ENCODE assay signal across 8 cellular contexts in the genomic region with DNA sequence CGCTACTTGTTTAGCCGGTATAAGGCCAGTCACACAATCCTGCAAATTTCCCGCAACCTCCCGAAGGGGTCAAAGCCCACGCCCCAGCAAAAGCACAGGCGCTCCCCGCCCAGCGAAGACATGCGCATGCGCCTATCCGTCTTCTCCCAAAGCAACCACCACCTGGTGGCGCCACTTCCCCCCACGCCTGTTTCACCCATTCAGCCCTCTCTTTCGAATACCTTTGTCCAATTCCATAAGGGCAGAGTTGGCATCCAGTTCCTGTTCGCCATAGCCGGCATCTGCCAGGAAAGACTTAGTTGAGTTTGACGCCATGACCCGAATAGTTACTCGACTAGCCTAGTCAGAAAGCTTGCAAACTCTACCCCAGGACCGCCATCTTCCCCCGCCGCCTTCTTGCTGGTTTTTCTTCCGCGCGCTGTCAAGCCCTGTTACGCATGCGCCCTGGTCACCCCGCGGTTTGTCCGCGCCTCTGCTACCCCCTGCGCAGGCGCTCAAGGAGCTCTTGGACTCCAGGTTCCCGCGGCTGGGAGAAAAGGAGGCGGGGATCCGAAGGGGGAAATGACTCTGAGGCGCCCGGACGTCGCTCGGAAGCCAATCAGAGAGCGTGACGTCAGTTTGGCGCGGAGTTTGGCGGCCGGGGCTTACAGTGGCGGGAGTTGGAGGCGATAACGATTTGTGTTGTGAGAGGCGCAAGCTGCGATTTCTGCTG. TPM values are rescaled to one million over a fixed set of nuclear protein-coding genes. Genes with fewer than 3 reads are reported as not detected.
DNase-seq lines count a peak whose midpoint lies in the region; ATAC-seq and TF ChIP-seq lines count a peak whose summit lies in the region.

A gene with protein sequence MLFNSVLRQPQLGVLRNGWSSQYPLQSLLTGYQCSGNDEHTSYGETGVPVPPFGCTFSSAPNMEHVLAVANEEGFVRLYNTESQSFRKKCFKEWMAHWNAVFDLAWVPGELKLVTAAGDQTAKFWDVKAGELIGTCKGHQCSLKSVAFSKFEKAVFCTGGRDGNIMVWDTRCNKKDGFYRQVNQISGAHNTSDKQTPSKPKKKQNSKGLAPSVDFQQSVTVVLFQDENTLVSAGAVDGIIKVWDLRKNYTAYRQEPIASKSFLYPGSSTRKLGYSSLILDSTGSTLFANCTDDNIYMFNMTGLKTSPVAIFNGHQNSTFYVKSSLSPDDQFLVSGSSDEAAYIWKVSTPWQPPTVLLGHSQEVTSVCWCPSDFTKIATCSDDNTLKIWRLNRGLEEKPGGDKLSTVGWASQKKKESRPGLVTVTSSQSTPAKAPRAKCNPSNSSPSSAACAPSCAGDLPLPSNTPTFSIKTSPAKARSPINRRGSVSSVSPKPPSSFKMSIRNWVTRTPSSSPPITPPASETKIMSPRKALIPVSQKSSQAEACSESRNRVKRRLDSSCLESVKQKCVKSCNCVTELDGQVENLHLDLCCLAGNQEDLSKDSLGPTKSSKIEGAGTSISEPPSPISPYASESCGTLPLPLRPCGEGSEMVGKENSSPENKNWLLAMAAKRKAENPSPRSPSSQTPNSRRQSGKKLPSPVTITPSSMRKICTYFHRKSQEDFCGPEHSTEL (plus strand): TSS at position 626 of the 712 bp plus-strand sequence. CDS start 143 bp downstream, outside the sequence.
A gene with protein sequence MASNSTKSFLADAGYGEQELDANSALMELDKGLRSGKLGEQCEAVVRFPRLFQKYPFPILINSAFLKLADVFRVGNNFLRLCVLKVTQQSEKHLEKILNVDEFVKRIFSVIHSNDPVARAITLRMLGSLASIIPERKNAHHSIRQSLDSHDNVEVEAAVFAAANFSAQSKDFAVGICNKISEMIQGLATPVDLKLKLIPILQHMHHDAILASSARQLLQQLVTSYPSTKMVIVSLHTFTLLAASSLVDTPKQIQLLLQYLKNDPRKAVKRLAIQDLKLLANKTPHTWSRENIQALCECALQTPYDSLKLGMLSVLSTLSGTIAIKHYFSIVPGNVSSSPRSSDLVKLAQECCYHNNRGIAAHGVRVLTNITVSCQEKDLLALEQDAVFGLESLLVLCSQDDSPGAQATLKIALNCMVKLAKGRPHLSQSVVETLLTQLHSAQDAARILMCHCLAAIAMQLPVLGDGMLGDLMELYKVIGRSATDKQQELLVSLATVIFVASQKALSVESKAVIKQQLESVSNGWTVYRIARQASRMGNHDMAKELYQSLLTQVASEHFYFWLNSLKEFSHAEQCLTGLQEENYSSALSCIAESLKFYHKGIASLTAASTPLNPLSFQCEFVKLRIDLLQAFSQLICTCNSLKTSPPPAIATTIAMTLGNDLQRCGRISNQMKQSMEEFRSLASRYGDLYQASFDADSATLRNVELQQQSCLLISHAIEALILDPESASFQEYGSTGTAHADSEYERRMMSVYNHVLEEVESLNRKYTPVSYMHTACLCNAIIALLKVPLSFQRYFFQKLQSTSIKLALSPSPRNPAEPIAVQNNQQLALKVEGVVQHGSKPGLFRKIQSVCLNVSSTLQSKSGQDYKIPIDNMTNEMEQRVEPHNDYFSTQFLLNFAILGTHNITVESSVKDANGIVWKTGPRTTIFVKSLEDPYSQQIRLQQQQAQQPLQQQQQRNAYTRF (minus strand): TSS at position 435 of the 712 bp plus-strand sequence. CDS start 120 bp downstream, at position 315.

- no peaks in the 10 kb centered on the region for H3K9me3 Mint-ChIP-seq in activated T-cell treated with anti-CD3 and anti-CD28 coated beads, Interleukin-2, amount 50 U/mL, for 4 hours

- H4K20me1 ChIP-seq in DND-41 (ENCODE audit: insufficient read depth, low read length) (peaks cover 62% of the 10 kb centered on the region; the same call in 1 of the 2 replicates), KMS-11 (ENCODE audit: insufficient read depth) (peaks cover 17% of the 10 kb centered on the region)

- H3K4me1 ChIP-seq in DND-41 (ENCODE audit: insufficient read depth, low read length), result peaks cover 74% of the 10 kb centered on the region
- H3K4me1 ChIP-seq in KMS-11 (ENCODE audit: low read depth, poor library complexity, severe bottlenecking), result peaks cover 73% of the 10 kb centered on the region
- peaks cover 61% of the 10 kb centered on the region for H3K4me1 ChIP-seq in Panc1 (ENCODE audit: control insufficient read depth, insufficient read depth, low read length)
- peaks cover 6 to 11% of the 10 kb centered on the region in 2 donors for H3K4me1 ChIP-seq in mucosa of rectum (ENCODE audit: control insufficient read depth in 2 of 2, insufficient read depth in 2 of 2, low read length in 2 of 2)

- H3K27ac ChIP-seq in DND-41 (ENCODE audit: low read length) (peak within 1 kb of the TSS; percentile 97), KMS-11 (peak within 1 kb of the TSS; percentile 71), Panc1 (ENCODE audit: low read length) (peak within 1 kb of the TSS; percentile 97), mucosa of rectum (ENCODE audit: low read depth in 2 of 2, low read length in 2 of 2) (peak within 1 kb of the TSS; percentile 90)

- intact Hi-C loops in Panc1 (cut with micrococcal nuclease; ENCODE audit: unreplicated experiment), result loop anchor here (10.0 kb wide), 1 partner anchor 350 kb away; no protein-coding TSS in a partner anchor

- peak within 1 kb of the TSS; percentile 63 to 68 for H3K4me3 ChIP-seq in DND-41 (ENCODE audit: low read depth in 1 of 2, low read length in 2 of 2)
- H3K4me3 ChIP-seq in KMS-11 (IDR thresholded peaks at IDR 0.05; ENCODE audit: insufficient read depth, low read depth, low read length), result peak within 1 kb of the TSS; percentile 99
- peak within 1 kb of the TSS; percentile 94 to 97 for H3K4me3 ChIP-seq in Panc1 (ENCODE audit: low read depth in 2 of 2, low read length in 2 of 2)
- H3K4me3 ChIP-seq in mucosa of rectum (ENCODE audit: low read length in 2 of 2), result peak within 1 kb of the TSS; percentile 83 to 96

- CTCF ChIA-PET in Panc1 (lab: Charles Lee), result interaction anchor here (0.5 to 1.3 kb wide), 11 partner anchors 22 to 797 kb away, joined by 3 to 13 read pairs (median 3); no protein-coding TSS in a partner anchor

- DNase-seq in DND-41 (peak; percentile 99), Panc1 (ENCODE audit: low read depth, low spot score) (peak; percentile 97), erythroblast (lab: John Stamatoyannopoulos, UW) (peak; percentile 100)
- peak; percentile 96 for DNase-seq in activated T-cell treated with anti-CD3 and anti-CD28 coated beads, Interleukin-2, amount 50 U/mL, for 4 hours
- DNase-seq in stimulated activated CD8-positive, alpha-beta memory T cell treated with anti-CD3 and anti-CD28 coated beads, Interleukin-4, amount 100 ng/mL, for 48 hours, result peak; percentile 98

- no peaks in the 10 kb centered on the region for H3K27me3 Mint-ChIP-seq in activated T-cell treated with anti-CD3 and anti-CD28 coated beads, Interleukin-2, amount 50 U/mL, for 4 hours (ENCODE audit: low read depth)

- H2AFZ ChIP-seq in DND-41 (ENCODE audit: low read depth, low read length) (peak within 1 kb of the TSS; percentile 85), KMS-11 (ENCODE audit: low read depth) (peak within 1 kb of the TSS; percentile 73)

- peaks cover 95% of the 10 kb centered on the region for H3K79me2 ChIP-seq in DND-41 (ENCODE audit: insufficient read depth, low read length)
- peaks cover 88% of the 10 kb centered on the region for H3K79me2 ChIP-seq in KMS-11 (ENCODE audit: insufficient read depth, low read depth)

- H3K36me3 ChIP-seq in DND-41 (ENCODE audit: insufficient read depth, low read length), result peaks cover 24% of the 10 kb centered on the region
- no peaks in the 10 kb centered on the region; the same call in 1 of the 2 replicates for H3K36me3 ChIP-seq in KMS-11 (ENCODE audit: insufficient read depth)
- H3K36me3 ChIP-seq in Panc1 (ENCODE audit: control insufficient read depth, insufficient read depth, low read length), result peaks cover 14% of the 10 kb centered on the region
- no peaks in the 10 kb centered on the region for H3K36me3 ChIP-seq in mucosa of rectum (ENCODE audit: control insufficient read depth in 2 of 2, insufficient read depth in 2 of 2, low read length in 2 of 2)

- in situ Hi-C loops in Panc1 (cut with HindIII; ENCODE audit: low pct_unique_long_range_greater_than_20kb, low sequenced_read_pairs), result no loop called here

- peaks cover 10% of the 10 kb centered on the region for H3K36me3 Mint-ChIP-seq in activated T-cell treated with anti-CD3 and anti-CD28 coated beads, Interleukin-2, amount 50 U/mL, for 4 hours (ENCODE audit: insufficient read depth)

- H3K9me3 ChIP-seq in DND-41 (ENCODE audit: insufficient read depth, low read length, severe bottlenecking), result no peaks in the 10 kb centered on the region
- H3K9me3 ChIP-seq in Panc1 (ENCODE audit: control insufficient read depth, insufficient read depth, low read depth, low read length), result no peaks in the 10 kb centered on the region
- H3K9me3 ChIP-seq in mucosa of rectum (ENCODE audit: control insufficient read depth in 2 of 2, low read length in 2 of 2), result no peaks in the 10 kb centered on the region

- BruUV-seq in Panc1 (replicated peaks; lab: Mats Ljungman, UMichigan), result TSS peak; percentile 83

- peak; percentile 98 for TF ChIP-seq CTCF in DND-41 (IDR thresholded peaks at IDR 0.05; ENCODE audit: borderline replicate concordance, extremely low read depth, low read length, poor library complexity, severe bottlenecking)
- peak; percentile 93 for TF ChIP-seq CTCF in KMS-11 (conservative IDR thresholded peaks at IDR 0.05; ENCODE audit: low read depth, low read length)
- peak; percentile 98 for TF ChIP-seq CTCF in Panc1 (IDR thresholded peaks at IDR 0.05)

- TF ChIP-seq POLR2A in erythroblast (IDR thresholded peaks at IDR 0.05; ENCODE audit: low read length), result peak; percentile 89

- ATAC-seq in DND-41 (ENCODE audit: insufficient read depth, low read depth) (peak; percentile 81), GM21737 (IDR thresholded peaks at IDR 0.05; ENCODE audit: unreplicated experiment) (peak; percentile 77), Panc1 (peak; percentile 94)
- ATAC-seq in activated T-cell treated with anti-CD3 and anti-CD28 coated beads, Interleukin-2, amount 50 U/mL, for 4 hours, result peak; percentile 88

- POLR2A ChIA-PET in Panc1 (lab: Charles Lee), result interaction anchor here (0.6 to 1.4 kb wide), 5 partner anchors 13 to 355 kb away, joined by 3 to 4 read pairs (median 3); no protein-coding TSS in a partner anchor

- peak within 1 kb of the TSS; percentile 87 for H3K4me2 ChIP-seq in DND-41 (ENCODE audit: insufficient read depth, low read length)
- H3K4me2 ChIP-seq in KMS-11, result peak within 1 kb of the TSS; percentile 81

- H3K4me1 Mint-ChIP-seq in activated T-cell treated with anti-CD3 and anti-CD28 coated beads, Interleukin-2, amount 50 U/mL, for 4 hours (ENCODE audit: low read depth), result peaks cover 54% of the 10 kb centered on the region

- H3K9ac ChIP-seq in DND-41 (ENCODE audit: low read depth, low read length), result peak within 1 kb of the TSS; percentile 81
- H3K9ac ChIP-seq in KMS-11, result peak within 1 kb of the TSS; percentile 80
- peak within 1 kb of the TSS; percentile 64 to 89 for H3K9ac ChIP-seq in mucosa of rectum (ENCODE audit: low read depth in 1 of 2, low read length in 2 of 2)

- H3K27me3 ChIP-seq in DND-41 (ENCODE audit: insufficient read depth, low read length, poor library complexity) (no peaks in the 10 kb centered on the region), KMS-11 (ENCODE audit: insufficient read depth, low read depth) (no peaks in the 10 kb centered on the region), Panc1 (ENCODE audit: control insufficient read depth, insufficient read depth, low read length) (no peaks in the 10 kb centered on the region), mucosa of rectum (ENCODE audit: control insufficient read depth in 2 of 2, insufficient read depth in 2 of 2, low read length in 2 of 2) (no peaks in the 10 kb centered on the region)

- peak within 1 kb of the TSS; percentile 100 for H3K4me3 Mint-ChIP-seq in activated T-cell treated with anti-CD3 and anti-CD28 coated beads, Interleukin-2, amount 50 U/mL, for 4 hours

RNA-seq across cellular contexts. Expression of the first gene that starts in this region (rescaled TPM):
- total RNA-seq in Panc1 (2021; ENCODE audit: unreplicated experiment), result 26.7 TPM
- 7.8 TPM for polyA plus RNA-seq in Panc1 (2012; ENCODE audit: insufficient read length)
- total RNA-seq in activated T-cell treated with anti-CD3 and anti-CD28 coated beads, Interleukin-2, amount 50 U/mL, for 4 hours, result 10 to 100 TPM; 47.7 to 74.5 (median 65.2) TPM

RNA-seq across cellular contexts. Expression of the second gene that starts in this region (rescaled TPM):
- total RNA-seq in Panc1 (2021; ENCODE audit: unreplicated experiment), result 35.5 TPM
- 13.9 TPM for polyA plus RNA-seq in Panc1 (2012; ENCODE audit: insufficient read length)
- total RNA-seq in activated T-cell treated with anti-CD3 and anti-CD28 coated beads, Interleukin-2, amount 50 U/mL, for 4 hours, result 10 to 100 TPM; 28.0 to 35.8 (median 29.5) TPM

Comparison
In these comparisons a context has a peak if more than half of its experiments do, and no peak if none do; other contexts are left out.
1. Peak in every context shown above with its lines: DNase-seq, ATAC-seq, H3K4me3 ChIP-seq and H3K27ac ChIP-seq.